Comparison of ENCODE assay signal across 9 cellular contexts in the genomic region with DNA sequence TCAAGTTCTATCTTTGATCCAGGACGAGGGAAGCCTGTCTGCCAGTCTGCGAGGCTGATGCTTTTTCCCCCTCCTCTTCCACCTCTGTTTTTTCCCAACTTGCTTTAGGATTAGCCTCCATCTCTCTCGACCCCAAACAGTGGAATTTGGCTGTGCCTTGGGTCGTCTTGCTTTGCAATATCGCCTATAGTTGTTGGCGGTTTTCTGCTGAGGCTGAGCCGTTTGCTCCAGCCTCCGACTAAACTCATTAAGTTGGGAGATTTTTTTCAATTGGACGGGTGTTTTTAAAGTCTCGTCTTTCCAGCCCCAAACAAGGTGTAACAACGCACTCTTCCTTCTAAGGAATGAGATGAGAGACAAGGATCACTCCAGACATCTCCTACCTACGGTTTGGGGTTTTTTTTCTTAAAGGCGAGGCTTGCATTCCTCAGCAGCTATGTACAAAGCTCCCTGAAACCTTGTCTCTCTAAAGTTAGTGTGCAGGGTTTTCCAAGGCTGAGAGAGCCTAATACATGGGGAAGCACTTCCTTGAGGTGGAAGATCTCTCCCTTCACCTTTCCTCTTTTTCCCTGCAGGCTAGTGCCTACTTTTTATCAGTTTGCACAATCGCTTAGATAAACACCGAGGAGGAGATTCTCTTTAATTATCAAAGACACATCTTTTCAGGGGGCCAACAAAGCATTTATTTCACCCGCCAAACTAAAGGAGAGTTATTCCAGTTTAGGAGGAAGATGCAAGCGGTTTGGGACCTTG. TPM values are rescaled to one million over a fixed set of nuclear protein-coding genes. Genes with fewer than 3 reads are reported as not detected.
DNase-seq lines count a peak whose midpoint lies in the region; ATAC-seq and TF ChIP-seq lines count a peak whose summit lies in the region.
"Had no signal": no experiment of that assay in that cellular context is flagged by ENCODE, and none has a peak within 500 bp of the region (broad histone marks: within the 10 kb centered on the region; RNA-seq: fewer than 3 reads in every experiment).

No MANE protein-coding gene starts in this region.

- no peak overlapping the region for H3K18ac ChIP-seq in mesendoderm (ENCODE audit: low read length)

- ATAC-seq in Right ventricle myocardium inferior (no peak), aorta (ENCODE audit: low FRiP score) (no peak)
- ATAC-seq in activated T-cell treated with anti-CD3 and anti-CD28 coated beads, Interleukin-2, amount 50 U/mL, for 4 hours = no peak

- H3K27ac Mint-ChIP-seq in chondrocyte (ENCODE audit: unreplicated experiment) = peak overlapping the region; percentile 97

- H3K27ac ChIP-seq in left ventricle myocardium inferior (replicated peaks) (peak overlapping the region; percentile 96), mesendoderm (ENCODE audit: low read depth, low read length) (no peak overlapping the region), aorta (ENCODE audit: low read depth in 1 of 2, low read length in 2 of 2) (peak overlapping the region in 1 of 2 donors; percentile 41)

- TF ChIP-seq CTCF in left ventricle myocardium inferior (IDR thresholded peaks at IDR 0.05; ENCODE audit: borderline replicate concordance) (no peak), chondrocyte (IDR thresholded peaks at IDR 0.05) (no peak)

- no peaks in the 10 kb centered on the region for H3K9me3 Mint-ChIP-seq in chondrocyte (ENCODE audit: low read depth)
- no peaks in the 10 kb centered on the region for H3K9me3 Mint-ChIP-seq in activated T-cell treated with anti-CD3 and anti-CD28 coated beads, Interleukin-2, amount 50 U/mL, for 4 hours

- no peak overlapping the region for H2BK120ac ChIP-seq in mesendoderm (ENCODE audit: low read depth, low read length)

- H3K4me1 Mint-ChIP-seq in chondrocyte (ENCODE audit: low read depth) = peaks cover 49% of the 10 kb centered on the region
- peaks cover 12% of the 10 kb centered on the region for H3K4me1 Mint-ChIP-seq in activated T-cell treated with anti-CD3 and anti-CD28 coated beads, Interleukin-2, amount 50 U/mL, for 4 hours (ENCODE audit: low read depth)

- peak overlapping the region; percentile 98 for H3K4me3 Mint-ChIP-seq in chondrocyte (ENCODE audit: unreplicated experiment)
- no peak overlapping the region for H3K4me3 Mint-ChIP-seq in activated T-cell treated with anti-CD3 and anti-CD28 coated beads, Interleukin-2, amount 50 U/mL, for 4 hours

- no peak for DNase-seq in left ventricle myocardium inferior
- no peak for DNase-seq in Right ventricle myocardium inferior (ENCODE audit: missing footprints)
- no peak for DNase-seq in chondrocyte (ENCODE audit: low spot score)
- DNase-seq in mesendoderm = peak; percentile 48
- no peak for DNase-seq in aorta
- DNase-seq in stimulated activated CD4-positive, alpha-beta T cell treated with anti-CD3 and anti-CD28 coated beads, Interleukin-4, amount 100 ng/mL, for 24 hours = no peak
- DNase-seq in ureter (ENCODE audit: low spot score) = no peak
- DNase-seq in activated T-cell treated with anti-CD3 and anti-CD28 coated beads, Interleukin-2, amount 50 U/mL, for 4 hours = no peak
- DNase-seq: CD4-positive, CD25-positive, alpha-beta regulatory T cell had no signal

- no peak overlapping the region for H3K4ac ChIP-seq in mesendoderm (ENCODE audit: low read depth, low read length)

- H3K4me1 ChIP-seq in left ventricle myocardium inferior = peaks cover 54% of the 10 kb centered on the region
- peaks cover 7% of the 10 kb centered on the region for H3K4me1 ChIP-seq in mesendoderm (ENCODE audit: control insufficient read depth, low read depth, low read length)
- no peaks in the 10 kb centered on the region for H3K4me1 ChIP-seq in aorta (ENCODE audit: control insufficient read depth in 1 of 2, insufficient read depth in 2 of 2, low read length in 2 of 2)

- H3K4me3 ChIP-seq in left ventricle myocardium inferior = peak overlapping the region; percentile 88
- no peak overlapping the region for H3K4me3 ChIP-seq in mesendoderm (ENCODE audit: low read length)
- peak overlapping the region; percentile 71 to 96 for H3K4me3 ChIP-seq in aorta (ENCODE audit: low read length in 2 of 2)

- no peaks in the 10 kb centered on the region for H3K79me2 ChIP-seq in mesendoderm (ENCODE audit: control insufficient read depth, insufficient read depth, low read length)

- H3K9ac ChIP-seq in mesendoderm (ENCODE audit: low read length) = no peak overlapping the region

- H2BK15ac ChIP-seq in mesendoderm (replicated peaks; ENCODE audit: low read depth) = no peak overlapping the region

- H3K4me2 ChIP-seq in mesendoderm (ENCODE audit: low read length) = no peak overlapping the region

- intact Hi-C loops in left ventricle myocardium inferior (cut with micrococcal nuclease) = loop anchor here (10.0 kb wide), 1 partner anchor 1071 kb away; no protein-coding TSS in a partner anchor
- intact Hi-C loops in Right ventricle myocardium inferior (cut with DNase I) = loop anchor here (2.0 kb wide), 1 partner anchor 483 kb away; no protein-coding TSS in a partner anchor
- intact Hi-C loops in aorta (cut with DNase I) = loop anchor here (5.0 to 10.0 kb wide), 7 partner anchors 141 to 1653 kb away; no protein-coding TSS in a partner anchor

- no peaks in the 10 kb centered on the region for H3K27me3 Mint-ChIP-seq in chondrocyte (ENCODE audit: low read depth)
- peaks cover 84% of the 10 kb centered on the region for H3K27me3 Mint-ChIP-seq in activated T-cell treated with anti-CD3 and anti-CD28 coated beads, Interleukin-2, amount 50 U/mL, for 4 hours (ENCODE audit: low read depth)

- H3K9me3 ChIP-seq in left ventricle myocardium inferior (replicated peaks) (no peaks in the 10 kb centered on the region), aorta (ENCODE audit: control insufficient read depth, low read length) (no peaks in the 10 kb centered on the region)

- H3K36me3 ChIP-seq in left ventricle myocardium inferior = no peaks in the 10 kb centered on the region
- no peaks in the 10 kb centered on the region for H3K36me3 ChIP-seq in mesendoderm (ENCODE audit: control insufficient read depth, insufficient read depth, low read length)
- H3K36me3 ChIP-seq in aorta (ENCODE audit: control insufficient read depth in 1 of 2, insufficient read depth in 2 of 2, low read length in 1 of 2) = no peaks in the 10 kb centered on the region

- no peak overlapping the region for H3K23ac ChIP-seq in mesendoderm (ENCODE audit: low read length)

- no peak overlapping the region for H4K8ac ChIP-seq in mesendoderm (ENCODE audit: low read depth, low read length)

- no peak overlapping the region for H4K5ac ChIP-seq in mesendoderm (ENCODE audit: low read length)

- no peak overlapping the region for H2BK5ac ChIP-seq in mesendoderm (ENCODE audit: low read length)

- H3K79me1 ChIP-seq in mesendoderm (ENCODE audit: low read length) = no peaks in the 10 kb centered on the region

- no peak overlapping the region for H3K56ac ChIP-seq in mesendoderm (ENCODE audit: low read length)

- no CpG with 5 or more reads among the region's 17 CpGs for WGBS in mesendoderm (ENCODE audit: extremely low coverage, insufficient coverage, low lambda C conversion rate)
- WGBS in aorta, 2 donors = 19 to 26% methylated on average over 17 of the region's 17 CpGs

- H3K36me3 Mint-ChIP-seq in chondrocyte (ENCODE audit: low read depth) = peaks cover 1% of the 10 kb centered on the region
- H3K36me3 Mint-ChIP-seq in activated T-cell treated with anti-CD3 and anti-CD28 coated beads, Interleukin-2, amount 50 U/mL, for 4 hours (ENCODE audit: insufficient read depth) = no peaks in the 10 kb centered on the region
- H3K36me3 Mint-ChIP-seq: CD4-positive, CD25-positive, alpha-beta regulatory T cell had no signal

- H3K27me3 ChIP-seq in left ventricle myocardium inferior (ENCODE audit: low read depth) (peaks cover 89% of the 10 kb centered on the region), mesendoderm (ENCODE audit: insufficient read depth, low read length, poor library complexity) (peaks cover 69% of the 10 kb centered on the region), aorta (ENCODE audit: control insufficient read depth in 1 of 2, insufficient read depth in 2 of 2, low read length in 1 of 2) (no peaks in the 10 kb centered on the region)

- no peak overlapping the region for H2AK5ac ChIP-seq in mesendoderm (ENCODE audit: low read length)

RNA-seq across cellular contexts. Expression of gene NR2F2, which starts 4.7 kb away (rescaled TPM):
- 12.8 TPM for total RNA-seq in left ventricle myocardium inferior
- 14.2 TPM for total RNA-seq in Right ventricle myocardium inferior
- total RNA-seq in chondrocyte = 151 to 169 TPM (median 167 TPM) in 3 replicates
- polyA plus RNA-seq in mesendoderm (2013, experiment 1 of 2) = 0.03 TPM
- 0.04 TPM for polyA plus RNA-seq in mesendoderm (2013, experiment 2 of 2)
- 100 to 1,000 TPM; 102 to 132 TPM for total RNA-seq in aorta
- 100 to 1,000 TPM in 1 of 2 donors, 10 to 100 TPM in 1; 26.0 to 115 TPM for polyA plus RNA-seq in aorta
- 90.8 TPM for total RNA-seq in ureter
- total RNA-seq in activated T-cell treated with anti-CD3 and anti-CD28 coated beads, Interleukin-2, amount 50 U/mL, for 4 hours = under 1 TPM; 0.13 to 0.24 (median 0.15) TPM
- total RNA-seq: CD4-positive, CD25-positive, alpha-beta regulatory T cell had no signal
- polyA plus RNA-seq: CD4-positive, CD25-positive, alpha-beta regulatory T cell had no signal

Comparison
In these comparisons a context has a peak if more than half of its experiments do, and no peak if none do; other contexts are left out.
1. RNA of gene NR2F2, which starts 4.7 kb away (total RNA-seq): 151 to 169 TPM in chondrocyte, 102 to 132 TPM in aorta, 90.8 TPM in ureter (single experiment), 14.2 TPM in Right ventricle myocardium inferior (single experiment) and 12.8 TPM in left ventricle myocardium inferior (single experiment); 0.13 to 0.24 TPM in activated T-cell treated with anti-CD3 and anti-CD28 coated beads, Interleukin-2, amount 50 U/mL, for 4 hours; every median in the first group is over 10 times any median in the second.